Comparison of ENCODE assay signal across 25 cellular contexts in genomic region chr1:118145736-118146135, GRCh38. TPM values are rescaled to one million over a fixed set of nuclear protein-coding genes. Genes with fewer than 3 reads are reported as not detected.
DNase-seq lines count a peak whose midpoint lies in the region; ATAC-seq and TF ChIP-seq lines count a peak whose summit lies in the region.
"Had no signal": no experiment of that assay in that cellular context is flagged by ENCODE, and none has a peak within 500 bp of the region (broad histone marks: within the 10 kb centered on the region; RNA-seq: fewer than 3 reads in every experiment).

No MANE protein-coding gene starts in this region.

- no peak for TF ChIP-seq POLR2A in IMR-90 (IDR thresholded peaks at IDR 0.05; ENCODE audit: low read depth, low read length)
- no peak for TF ChIP-seq POLR2A in upper lobe of left lung (IDR thresholded peaks at IDR 0.05)

- no peaks in the 10 kb centered on the region for H3K9me3 ChIP-seq in IMR-90 (ENCODE audit: control insufficient read depth, insufficient read depth, low read length)
- no peaks in the 10 kb centered on the region for H3K9me3 ChIP-seq in RWPE2 (ENCODE audit: severe bottlenecking)
- H3K9me3 ChIP-seq in upper lobe of left lung: no peaks in the 10 kb centered on the region
- H3K9me3 ChIP-seq: BE2C had no signal

- H4K20me1 ChIP-seq in IMR-90 (ENCODE audit: insufficient read depth, low read length): no peaks in the 10 kb centered on the region

- DNase-seq in EH (ENCODE audit: low read depth): peak; percentile 10
- DNase-seq in IMR-90: peak; percentile 56
- no peak for DNase-seq in RWPE2 (ENCODE audit: low spot score)
- DNase-seq in fibroblast of the aortic adventitia (ENCODE audit: low read depth): peak; percentile 15
- no peak for DNase-seq in upper lobe of left lung
- DNase-seq: ACHN; BE2C; C1 segment of cervical spinal cord; CD4-positive, CD25-positive, alpha-beta regulatory T cell; CD8-positive, alpha-beta memory T cell; COR-L47; DMS 273 treated with DMSO at 0.1 percent for 48 hours; DMS53; DND-41; GDM1; GOT3; H7; HFFc6; KBM-7 had no signal

- no peak overlapping the region for H3K23ac ChIP-seq in IMR-90 (ENCODE audit: low read depth, low read length)

- TF ChIP-seq CTCF in IMR-90 (conservative IDR thresholded peaks at IDR 0.05; ENCODE audit: low read depth, low read length) (no peak), RWPE2 (IDR thresholded peaks at IDR 0.05; ENCODE audit: poor library complexity, severe bottlenecking) (no peak), fibroblast of the aortic adventitia (IDR thresholded peaks at IDR 0.05; ENCODE audit: insufficient read depth, low read length) (no peak), upper lobe of left lung (IDR thresholded peaks at IDR 0.05) (no peak)

- TF ChIP-seq RAD21 in IMR-90 (IDR thresholded peaks at IDR 0.05; ENCODE audit: low read length): no peak

- intact Hi-C loops in IMR-90 (cut with micrococcal nuclease): loop anchor here (5.0 kb wide), 2 partner anchors 178 to 997 kb away; partner anchors contain the start of gene WARS2

- H2AFZ ChIP-seq in IMR-90 (replicated peaks; ENCODE audit: low read length, poor library complexity): no peak overlapping the region

- H2BK5ac ChIP-seq in IMR-90 (ENCODE audit: low read depth, low read length, poor library complexity, severe bottlenecking): no peak overlapping the region

- no peaks in the 10 kb centered on the region for H3K79me1 ChIP-seq in IMR-90 (ENCODE audit: low read depth in 1 of 2, low read length in 2 of 2)

- no peak overlapping the region for H4K91ac ChIP-seq in IMR-90 (ENCODE audit: insufficient read depth, low read depth, low read length)

- CTCF ChIA-PET in IMR-90 (lab: Yijun Ruan, JAX): no interaction called here

- H3K36me3 ChIP-seq in IMR-90 (ENCODE audit: control insufficient read depth, insufficient read depth, low read length) (no peaks in the 10 kb centered on the region), RWPE2 (ENCODE audit: low read depth) (no peaks in the 10 kb centered on the region), upper lobe of left lung (no peaks in the 10 kb centered on the region)
- H3K36me3 ChIP-seq: BE2C had no signal

- H2BK120ac ChIP-seq in IMR-90 (ENCODE audit: low read depth, low read length): no peak overlapping the region

- no TSS peak for BruUV-seq in IMR-90 (replicated peaks; lab: Mats Ljungman, UMichigan)

- no peak for TF ChIP-seq EP300 in upper lobe of left lung (IDR thresholded peaks at IDR 0.05)

- H3K56ac ChIP-seq in IMR-90 (ENCODE audit: extremely low read depth, insufficient read depth, low read length): no peak overlapping the region

- dilution Hi-C loops in IMR-90 (cut with HindIII; ENCODE audit: low sequenced_read_pairs, unreplicated experiment): no loop called here

- POLR2A ChIA-PET in IMR-90 (lab: Charles Lee; ENCODE audit: unreplicated experiment): no interaction called here

- H3K14ac ChIP-seq in IMR-90 (replicated peaks; ENCODE audit: low read depth, low read length): no peak overlapping the region

- H3K9me1 ChIP-seq in IMR-90 (ENCODE audit: insufficient read depth, low read length): peaks cover 4% of the 10 kb centered on the region

- no peak overlapping the region; the same call in 1 of the 2 replicates for H2AK5ac ChIP-seq in IMR-90 (ENCODE audit: low read depth, low read length)

- H3K4me1 ChIP-seq in IMR-90 (ENCODE audit: control insufficient read depth, insufficient read depth, low read length): peaks cover 9% of the 10 kb centered on the region
- peaks cover 38% of the 10 kb centered on the region for H3K4me1 ChIP-seq in RWPE2 (ENCODE audit: insufficient read depth, poor library complexity, severe bottlenecking)
- peaks cover 0 to 4% (median 0%) of the 10 kb centered on the region in 4 donors for H3K4me1 ChIP-seq in upper lobe of left lung
- H3K4me1 ChIP-seq: BE2C had no signal

- H2AK9ac ChIP-seq in IMR-90 (replicated peaks; ENCODE audit: low read depth, low read length, poor library complexity): no peak overlapping the region

- H3K18ac ChIP-seq in IMR-90 (ENCODE audit: low read depth, low read length): 0 out of 2 replicates have a peak overlapping the region, but pooled peaks have one; percentile 51

- no peak overlapping the region for H3K4ac ChIP-seq in IMR-90 (ENCODE audit: low read depth, low read length)

- H3K27ac ChIP-seq in IMR-90 (ENCODE audit: insufficient read depth, low read length) (no peak overlapping the region), RWPE2 (ENCODE audit: poor library complexity, severe bottlenecking) (peak overlapping the region; percentile 61), upper lobe of left lung (no peak overlapping the region)
- H3K27ac ChIP-seq: HL-60 had no signal

- H3K27me3 ChIP-seq in IMR-90 (ENCODE audit: control insufficient read depth, insufficient read depth, low read length) (no peaks in the 10 kb centered on the region), RWPE2 (ENCODE audit: insufficient read depth, poor library complexity, severe bottlenecking) (no peaks in the 10 kb centered on the region), upper lobe of left lung (no peaks in the 10 kb centered on the region)

- H3K9ac ChIP-seq in IMR-90 (ENCODE audit: low read depth, low read length): no peak overlapping the region

- WGBS in IMR-90 (ENCODE audit: extremely low coverage in 2 of 2, insufficient read length in 1 of 2), 2 experiments: no CpG with 5 or more reads among the region's 2 CpGs
- 86 to 89% methylated on average over 2 of the region's 2 CpGs for WGBS in upper lobe of left lung, 2 donors

- no peak overlapping the region for H4K5ac ChIP-seq in IMR-90 (ENCODE audit: low read depth, low read length)

- H4K8ac ChIP-seq in IMR-90 (ENCODE audit: low read depth in 2 of 2, low read length in 2 of 2): no peak overlapping the region; a peak in 1 of 4 replicates

- H3K4me3 ChIP-seq in IMR-90 (ENCODE audit: insufficient read depth, low read depth, low read length): no peak overlapping the region
- H3K4me3 ChIP-seq in RWPE2 (ENCODE audit: severe bottlenecking): no peak overlapping the region
- H3K4me3 ChIP-seq in fibroblast of the aortic adventitia (ENCODE audit: low read depth, low read length): no peak overlapping the region
- H3K4me3 ChIP-seq in upper lobe of left lung: no peak overlapping the region

- ATAC-seq in IMR-90 (ENCODE audit: low read depth) (no peak), RWPE2 (ENCODE audit: low read depth) (no peak; the same call in 2 of the 3 replicates), HG02885 (IDR thresholded peaks at IDR 0.05; ENCODE audit: poor library complexity, unreplicated experiment) (no peak), upper lobe of left lung (ENCODE audit: low FRiP score in 2 of 2) (no peak), HG02840 (IDR thresholded peaks at IDR 0.05; ENCODE audit: low FRiP score, unreplicated experiment) (no peak)
- ATAC-seq: HCT116 had no signal

- H2BK20ac ChIP-seq in IMR-90 (ENCODE audit: low read depth, low read length): no peak overlapping the region

- H2BK15ac ChIP-seq in IMR-90 (ENCODE audit: low read depth, low read length): no peak overlapping the region

- in situ Hi-C loops in IMR-90 (cut with MboI; ENCODE audit: low sequenced_read_pairs): no loop called here

- no peak overlapping the region for H3K4me2 ChIP-seq in IMR-90 (ENCODE audit: low read depth, low read length)

TF ChIP-seq in IMR-90, 13 proteins besides CTCF, POLR2A, EP300 and RAD21:
- TF ChIP-seq FOS (IDR thresholded peaks at IDR 0.05; ENCODE audit: low read depth, low read length) (no peak; the same call in 1 of the 2 replicates), ELK1 (IDR thresholded peaks at IDR 0.05; ENCODE audit: borderline replicate concordance, low read depth, low read length) (no peak), CHD1 (IDR thresholded peaks at IDR 0.05; ENCODE audit: low read depth, low read length) (no peak), CEBPB (IDR thresholded peaks at IDR 0.05; ENCODE audit: low read depth, low read length) (no peak), USF2 (IDR thresholded peaks at IDR 0.05; ENCODE audit: low read depth, low read length) (no peak), MAZ (IDR thresholded peaks at IDR 0.05; ENCODE audit: borderline replicate concordance, low read depth, low read length) (no peak), NFE2L2 (IDR thresholded peaks at IDR 0.05; ENCODE audit: low read depth, low read length) (no peak), MXI1 (IDR thresholded peaks at IDR 0.05; ENCODE audit: borderline replicate concordance, low read depth, low read length) (no peak)
TF ChIP-seq in IMR-90: peak in this region for 0.

RNA-seq across cellular contexts. Expression of gene SPAG17, which starts 39.3 kb away (rescaled TPM):
- total RNA-seq in IMR-90 (2012; rRNA removed) (under 0.01 TPM in 1 of 2 replicates, not detected in the other), fibroblast of the aortic adventitia (ENCODE audit: low replicate concordance) (0.09 TPM in 1 of 2 replicates, not detected in the other), upper lobe of left lung (10 to 100 TPM in 4 of 6 donors, 1 to 10 TPM in 1, under 1 TPM in 1; 0.26 to 94.3 (median 11.3) TPM)
- 0.10 TPM in 1 of 2 replicates, not detected in the other for polyA plus RNA-seq in IMR-90 (2012; rRNA removed)
- polyA plus RNA-seq in IMR-90 (2012; cell fraction: cytosol; rRNA removed): not detected in 2 replicates
- 0.01 TPM in 1 of 2 replicates, not detected in the other for polyA plus RNA-seq in IMR-90 (2012; cell fraction: nucleus; rRNA removed; ENCODE audit: low replicate concordance)
- total RNA-seq: CD4-positive, CD25-positive, alpha-beta regulatory T cell; CD8-positive, alpha-beta memory T cell; HFFc6; HT1080 had no signal
- polyA plus RNA-seq: CD4-positive, CD25-positive, alpha-beta regulatory T cell; CD8-positive, alpha-beta memory T cell; IgD-negative memory B cell had no signal

Comparison
In these comparisons a context has a peak if more than half of its experiments do, and no peak if none do; other contexts are left out.
1. DNase-seq: peak in EH (single experiment), IMR-90 (single experiment) and fibroblast of the aortic adventitia (single experiment); none in RWPE2 (single experiment) and upper lobe of left lung (0 of 2).